In the genomic region with DNA sequence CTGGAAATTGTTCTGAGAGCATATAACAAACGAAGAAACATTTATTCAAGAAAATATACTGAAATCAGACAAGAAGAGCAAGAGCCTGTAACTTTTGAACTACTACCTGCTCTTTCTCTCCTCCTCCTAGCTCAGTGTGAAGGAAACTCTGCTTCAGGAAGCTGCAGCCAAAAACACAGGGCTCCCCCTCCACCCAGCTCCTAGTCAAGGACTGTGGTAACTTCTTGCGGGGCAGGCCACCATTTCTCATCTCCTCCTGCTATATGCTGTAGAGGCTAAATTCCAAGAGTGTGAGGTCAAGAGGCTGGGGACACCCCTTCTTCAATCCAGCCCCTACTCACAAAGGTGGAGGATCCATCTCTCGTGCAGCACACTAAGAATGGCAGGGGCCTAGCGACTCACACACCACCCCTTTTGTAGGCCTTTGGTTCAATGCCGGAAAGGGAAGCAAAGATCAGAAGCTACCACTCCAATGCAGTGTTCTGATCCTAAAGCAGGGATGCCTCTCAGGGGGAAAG, we compare ENCODE assay signal across 1 cellular context.
TF ChIP-seq lines count a peak whose summit lies in the region.

No MANE protein-coding gene starts in this region.

TF ChIP-seq in WTC11, 78 proteins besides CTCF, POLR2A, EP300 and RAD21 (continued from another document):
- TF ChIP-seq, protein P1, sequence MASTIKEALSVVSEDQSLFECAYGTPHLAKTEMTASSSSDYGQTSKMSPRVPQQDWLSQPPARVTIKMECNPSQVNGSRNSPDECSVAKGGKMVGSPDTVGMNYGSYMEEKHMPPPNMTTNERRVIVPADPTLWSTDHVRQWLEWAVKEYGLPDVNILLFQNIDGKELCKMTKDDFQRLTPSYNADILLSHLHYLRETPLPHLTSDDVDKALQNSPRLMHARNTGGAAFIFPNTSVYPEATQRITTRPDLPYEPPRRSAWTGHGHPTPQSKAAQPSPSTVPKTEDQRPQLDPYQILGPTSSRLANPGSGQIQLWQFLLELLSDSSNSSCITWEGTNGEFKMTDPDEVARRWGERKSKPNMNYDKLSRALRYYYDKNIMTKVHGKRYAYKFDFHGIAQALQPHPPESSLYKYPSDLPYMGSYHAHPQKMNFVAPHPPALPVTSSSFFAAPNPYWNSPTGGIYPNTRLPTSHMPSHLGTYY (CRISPR knock-in tag; IDR thresholded peaks at IDR 0.05), result no peak
- TF ChIP-seq JUN (CRISPR knock-in tag; IDR thresholded peaks at IDR 0.05), result no peak
- TF ChIP-seq MXD4 (CRISPR knock-in tag; IDR thresholded peaks at IDR 0.05; ENCODE audit: borderline replicate concordance), result no peak
- TF ChIP-seq, protein P2, sequence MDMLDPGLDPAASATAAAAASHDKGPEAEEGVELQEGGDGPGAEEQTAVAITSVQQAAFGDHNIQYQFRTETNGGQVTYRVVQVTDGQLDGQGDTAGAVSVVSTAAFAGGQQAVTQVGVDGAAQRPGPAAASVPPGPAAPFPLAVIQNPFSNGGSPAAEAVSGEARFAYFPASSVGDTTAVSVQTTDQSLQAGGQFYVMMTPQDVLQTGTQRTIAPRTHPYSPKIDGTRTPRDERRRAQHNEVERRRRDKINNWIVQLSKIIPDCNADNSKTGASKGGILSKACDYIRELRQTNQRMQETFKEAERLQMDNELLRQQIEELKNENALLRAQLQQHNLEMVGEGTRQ (CRISPR knock-in tag; IDR thresholded peaks at IDR 0.05), result no peak
- TF ChIP-seq ZNF219 (CRISPR knock-in tag; IDR thresholded peaks at IDR 0.05; ENCODE audit: borderline replicate concordance), result no peak
- TF ChIP-seq, protein P3, sequence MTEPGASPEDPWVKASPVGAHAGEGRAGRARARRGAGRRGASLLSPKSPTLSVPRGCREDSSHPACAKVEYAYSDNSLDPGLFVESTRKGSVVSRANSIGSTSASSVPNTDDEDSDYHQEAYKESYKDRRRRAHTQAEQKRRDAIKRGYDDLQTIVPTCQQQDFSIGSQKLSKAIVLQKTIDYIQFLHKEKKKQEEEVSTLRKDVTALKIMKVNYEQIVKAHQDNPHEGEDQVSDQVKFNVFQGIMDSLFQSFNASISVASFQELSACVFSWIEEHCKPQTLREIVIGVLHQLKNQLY (CRISPR knock-in tag; IDR thresholded peaks at IDR 0.05), result no peak
- TF ChIP-seq SMAD4 (CRISPR knock-in tag; IDR thresholded peaks at IDR 0.05), result no peak
- TF ChIP-seq ZNF138 (CRISPR knock-in tag; conservative IDR thresholded peaks at IDR 0.05), result no peak
- TF ChIP-seq NR3C1 (CRISPR knock-in tag; conservative IDR thresholded peaks at IDR 0.05; ENCODE audit: low read depth), result no peak
